8 cellular contexts compared by ENCODE assay signal in the genomic region with DNA sequence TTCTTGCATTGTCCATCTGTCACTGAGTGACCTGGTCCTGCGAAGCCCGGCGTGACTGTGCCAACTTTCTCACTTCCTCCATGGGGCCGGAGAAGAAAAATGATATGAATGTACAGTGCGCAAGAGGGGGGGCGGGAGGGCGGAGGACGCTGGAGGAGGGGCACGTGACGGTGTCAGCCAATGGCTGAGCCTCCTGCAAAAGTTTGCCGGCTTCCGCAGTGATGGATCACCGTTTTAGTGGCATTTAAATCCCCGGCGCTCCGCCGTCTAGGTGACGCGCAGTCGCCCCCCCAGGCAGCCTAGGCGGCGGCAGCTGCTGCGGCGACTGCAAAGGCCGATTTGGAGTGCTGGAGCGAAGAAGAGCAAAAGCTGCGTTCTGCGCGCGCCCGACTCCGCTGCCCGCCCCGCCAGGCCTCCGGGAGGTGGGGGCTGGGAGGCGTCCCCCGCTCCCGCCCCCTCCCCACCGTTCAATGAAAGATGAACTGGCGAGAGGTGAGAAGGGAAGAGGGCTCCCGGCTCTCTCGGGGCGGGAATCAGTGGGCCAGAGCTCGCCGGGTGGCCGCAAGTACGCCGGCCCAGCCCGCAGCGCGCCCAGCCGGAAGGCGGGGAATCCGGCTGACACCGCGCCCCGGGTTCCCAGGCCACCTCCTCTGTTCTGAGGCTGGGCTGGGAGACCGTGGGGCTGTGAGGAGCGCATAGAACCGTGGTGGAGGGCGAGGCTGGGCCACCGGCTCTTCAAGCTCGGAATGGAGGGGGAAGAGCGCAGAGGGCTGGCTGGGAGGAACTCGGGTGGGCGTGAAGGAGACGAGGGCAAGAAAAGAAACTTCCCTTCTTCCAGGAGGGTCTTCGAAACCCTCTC. TPM values are rescaled to one million over a fixed set of nuclear protein-coding genes. Genes with fewer than 3 reads are reported as not detected.
DNase-seq lines count a peak whose midpoint lies in the region; ATAC-seq, FAIRE-seq and TF ChIP-seq lines count a peak whose summit lies in the region.

Gene HOXA1, minus strand, starts transcription at position 104 of the 859 bp plus-strand sequence. Its CDS starts 88 bp downstream, at position 16.

- H3K27me3 ChIP-seq in BJ (ENCODE audit: control insufficient read depth, insufficient read depth, low read length) (no peaks in the 10 kb centered on the region), mononuclear cell (ENCODE audit: insufficient read depth, low read length) (peaks cover 84% of the 10 kb centered on the region)
- H3K27me3 ChIP-seq in effector memory CD4-positive, alpha-beta T cell (replicated peaks; ENCODE audit: control insufficient read depth, insufficient read depth, low read length, poor library complexity, severe bottlenecking), result peaks cover 7% of the 10 kb centered on the region

- DNase-seq in BJ (ENCODE audit: low read depth), result peak; percentile 48
- peak; percentile 97 for DNase-seq in GM19239 (ENCODE audit: insufficient read length, low spot score)
- DNase-seq in NCI-H510A treated with DMSO at 0.1 percent for 48 hours (lab: John Stamatoyannopoulos, UW), result peak; percentile 82
- DNase-seq in activated CD4-positive, alpha-beta T cell treated with anti-CD3 and anti-CD28 coated beads, Interleukin-2, amount 50 U/mL, for 4 hours, result peak; percentile 68 to 74
- peak; percentile 62 to 70 (median 70) for DNase-seq in effector memory CD4-positive, alpha-beta T cell
- DNase-seq in stimulated activated CD8-positive, alpha-beta memory T cell treated with anti-CD3 and anti-CD28 coated beads, Interleukin-4, amount 100 ng/mL, for 4 hours (ENCODE audit: low read depth in 2 of 2, low spot score in 1 of 2), result peak; percentile 50 to 63

- H3K36me3 ChIP-seq in BJ (ENCODE audit: control insufficient read depth, insufficient read depth, low read length), result no peaks in the 10 kb centered on the region
- no peaks in the 10 kb centered on the region for H3K36me3 ChIP-seq in effector memory CD4-positive, alpha-beta T cell (ENCODE audit: control insufficient read depth, insufficient read depth, low read length)

- H3K4me1 ChIP-seq in effector memory CD4-positive, alpha-beta T cell (ENCODE audit: control insufficient read depth, insufficient read depth, low read length, poor library complexity, severe bottlenecking), result peaks cover 16% of the 10 kb centered on the region
- H3K4me1 ChIP-seq in mononuclear cell (ENCODE audit: insufficient read depth, low read length), result peaks cover 39% of the 10 kb centered on the region

- POLR2A ChIA-PET in BJ (lab: Charles Lee), result no interaction called here

- peak; percentile 92 for ATAC-seq in HG03354 (IDR thresholded peaks at IDR 0.05; ENCODE audit: poor library complexity, severe bottlenecking, unreplicated experiment)

- H3K9me3 ChIP-seq in effector memory CD4-positive, alpha-beta T cell (ENCODE audit: control insufficient read depth, low read length), result no peaks in the 10 kb centered on the region
- H3K9me3 ChIP-seq in mononuclear cell (ENCODE audit: low read depth, low read length), result no peaks in the 10 kb centered on the region

- CTCF ChIA-PET in BJ (lab: Yijun Ruan, JAX), result interaction anchor here (0.6 to 1.5 kb wide), 7 partner anchors 13 to 55 kb away, joined by 3 to 6 read pairs (median 3); partner anchors contain the start of gene HOXA5

- TF ChIP-seq CTCF in BJ (IDR thresholded peaks at IDR 0.05; ENCODE audit: insufficient read depth, low read depth, low read length), result no peak

- H3K27ac ChIP-seq in effector memory CD4-positive, alpha-beta T cell (ENCODE audit: insufficient read depth, low read length, poor library complexity, severe bottlenecking), result peak within 1 kb of the TSS; percentile 3

- FAIRE-seq in GM19239 (lab: Jason Lieb, UNC), result peak; percentile 80

- H3K4me3 ChIP-seq in BJ (ENCODE audit: low read depth, low read length) (peak within 1 kb of the TSS; percentile 87), mononuclear cell (ENCODE audit: low read length) (peak within 1 kb of the TSS; percentile 78)
- H3K4me3 ChIP-seq in effector memory CD4-positive, alpha-beta T cell (ENCODE audit: insufficient read depth, low read depth, low read length, poor library complexity, severe bottlenecking), result peak within 1 kb of the TSS; percentile 85

RNA-seq across cellular contexts. Expression of gene HOXA1, which starts in this region (rescaled TPM):
- 0.91 and 1.0 TPM in 2 replicates for polyA plus RNA-seq in BJ (2011; rRNA removed)
- polyA minus RNA-seq in BJ (2011; rRNA and poly(A)+ RNA removed), result 0.62 and 0.81 TPM in 2 replicates
- 0.42 TPM for total RNA-seq in mononuclear cell

Comparison
In these comparisons a context has a peak if more than half of its experiments do, and no peak if none do; other contexts are left out.
1. Peak in every context shown above with its lines: DNase-seq, ATAC-seq, H3K4me3 ChIP-seq and H3K27ac ChIP-seq.